In genomic region chr2:19651466-19651865, GRCh38 we compare ENCODE assay signal across 19 cellular contexts.
A peak's percentile ranks its signal among the peaks of the same experiment; 100 is the strongest.
DNase-seq lines count a peak whose midpoint lies in the region; ATAC-seq and TF ChIP-seq lines count a peak whose summit lies in the region.
"Had no signal": no experiment of that assay in that cellular context is flagged by ENCODE, and none has a peak within 500 bp of the region (broad histone marks: within the 10 kb centered on the region; RNA-seq: fewer than 3 reads in every experiment).

No MANE protein-coding gene starts in this region.

- peaks cover 3% of the 10 kb centered on the region for H3K27me3 Mint-ChIP-seq in GM23338 (ENCODE audit: insufficient read depth, low read depth, poor library complexity)

- H3K9me3 ChIP-seq in breast epithelium: no peaks in the 10 kb centered on the region
- no peaks in the 10 kb centered on the region for H3K9me3 ChIP-seq in iPS-15b (ENCODE audit: control insufficient read depth, insufficient read depth, low read length)
- H3K9me3 ChIP-seq in skeletal muscle satellite cell (replicated peaks; ENCODE audit: low read length): no peaks in the 10 kb centered on the region
- H3K9me3 ChIP-seq: BE2C had no signal

- DNase-seq in GM23338 (ENCODE audit: low spot score) (no peak), breast epithelium (ENCODE audit: low spot score in 2 of 2) (no peak), DMS 273 treated with DMSO at 0.1 percent for 48 hours (lab: John Stamatoyannopoulos, UW) (no peak), kidney tubule cell (ENCODE audit: low spot score) (no peak)
- DNase-seq: ACHN; BE2C; CD4-positive, alpha-beta memory T cell; DMS79 treated with DMSO at 0.1 percent for 48 hours; GDM1; NCI-H1417; NCI-H1930; NCI-H2171 treated with DMSO at 0.1 percent for 48 hours; NCI-H510A; SHP77 treated with DMSO at 0.1 percent for 48 hours had no signal

- intact Hi-C loops in breast epithelium (cut with DNase I; ENCODE audit: low total_unique reads): no loop called here

- H3K36me3 ChIP-seq in GM23338 (ENCODE audit: insufficient read depth) (no peaks in the 10 kb centered on the region), breast epithelium (no peaks in the 10 kb centered on the region), iPS-15b (ENCODE audit: control insufficient read depth, insufficient read depth, low read length) (no peaks in the 10 kb centered on the region), skeletal muscle satellite cell (ENCODE audit: insufficient read depth, low read length) (no peaks in the 10 kb centered on the region)
- H3K36me3 ChIP-seq: BE2C had no signal

- H3K79me2 ChIP-seq in GM23338 (replicated peaks; ENCODE audit: insufficient read depth): no peaks in the 10 kb centered on the region

- H3K4me1 ChIP-seq in GM23338 (ENCODE audit: insufficient read depth): peaks cover 4% of the 10 kb centered on the region; the same call in 1 of the 2 replicates
- no peaks in the 10 kb centered on the region for H3K4me1 ChIP-seq in breast epithelium
- H3K4me1 ChIP-seq in iPS-15b (ENCODE audit: control insufficient read depth, insufficient read depth, low read length): no peaks in the 10 kb centered on the region
- H3K4me1 ChIP-seq in skeletal muscle satellite cell (ENCODE audit: control insufficient read depth, insufficient read depth, low read length): peaks cover 39% of the 10 kb centered on the region
- H3K4me1 ChIP-seq: BE2C had no signal

- no peak overlapping the region for H3K4me2 ChIP-seq in GM23338
- H3K4me2 ChIP-seq in skeletal muscle satellite cell (ENCODE audit: low read length): no peak overlapping the region

- H3K36me3 Mint-ChIP-seq in GM23338 (ENCODE audit: low read depth): no peaks in the 10 kb centered on the region
- H3K36me3 Mint-ChIP-seq: CD4-positive, alpha-beta memory T cell had no signal

- H3K9me3 Mint-ChIP-seq in GM23338: no peaks in the 10 kb centered on the region
- H3K9me3 Mint-ChIP-seq: CD4-positive, alpha-beta memory T cell had no signal

- H4K20me1 ChIP-seq in GM23338 (replicated peaks; ENCODE audit: insufficient read depth): no peaks in the 10 kb centered on the region

- no peak overlapping the region for H3K27ac Mint-ChIP-seq in GM23338

- H3K4me3 ChIP-seq in GM23338 (no peak overlapping the region), breast epithelium (no peak overlapping the region), iPS-15b (ENCODE audit: low read depth, low read length) (no peak overlapping the region), skeletal muscle satellite cell (ENCODE audit: low read length) (no peak overlapping the region)

- H3K4me3 Mint-ChIP-seq in GM23338: no peak overlapping the region
- H3K4me3 Mint-ChIP-seq: CD4-positive, alpha-beta memory T cell had no signal

- H2AFZ ChIP-seq in GM23338: peak overlapping the region; percentile 24; the same call in 1 of the 2 replicates

- H3K9ac ChIP-seq in iPS-15b (ENCODE audit: low read depth, low read length) (peak overlapping the region; percentile 8), skeletal muscle satellite cell (ENCODE audit: low read depth, low read length) (peak overlapping the region; percentile 10)

- peaks cover 9% of the 10 kb centered on the region; the same call in 2 of the 3 replicates for H3K4me1 Mint-ChIP-seq in GM23338
- H3K4me1 Mint-ChIP-seq: CD4-positive, alpha-beta memory T cell had no signal

- H3K9me2 ChIP-seq in GM23338 (ENCODE audit: insufficient read depth): 0 out of 2 replicates have a peak, but pooled peaks cover 6% of the 10 kb centered on the region

- H3K27me3 ChIP-seq in GM23338 (ENCODE audit: insufficient read depth) (no peaks in the 10 kb centered on the region), breast epithelium (no peaks in the 10 kb centered on the region), iPS-15b (ENCODE audit: control insufficient read depth, insufficient read depth, low read length) (no peaks in the 10 kb centered on the region), skeletal muscle satellite cell (ENCODE audit: control insufficient read depth, insufficient read depth, low read length) (no peaks in the 10 kb centered on the region)
- H3K27me3 ChIP-seq: BE2C had no signal

- H3K27ac ChIP-seq in GM23338 (ENCODE audit: low read depth) (no peak overlapping the region), breast epithelium (peak overlapping the region; percentile 19 to 53)

- ATAC-seq in GM23338 (no peak), HG03175 (IDR thresholded peaks at IDR 0.05; ENCODE audit: unreplicated experiment) (no peak)
- ATAC-seq: HepG2, Panc1 had no signal

- no peak for TF ChIP-seq POLR2A in breast epithelium (IDR thresholded peaks at IDR 0.05)

- no peaks in the 10 kb centered on the region for H3F3A ChIP-seq in GM23338 (replicated peaks; ENCODE audit: low read depth)

- TF ChIP-seq CTCF in GM23338 (conservative IDR thresholded peaks at IDR 0.05; ENCODE audit: low read depth in 2 of 2) (no peak), breast epithelium (IDR thresholded peaks at IDR 0.05) (no peak)

TF ChIP-seq in GM23338, 12 proteins besides CTCF, POLR2A, EP300 and RAD21 (continues in another document):
- TF ChIP-seq ETS1 (IDR thresholded peaks at IDR 0.05) (no peak), NANOG (IDR thresholded peaks at IDR 0.05; ENCODE audit: borderline replicate concordance) (no peak), JUNB (IDR thresholded peaks at IDR 0.05; ENCODE audit: unreplicated experiment) (no peak), EZH2 (IDR thresholded peaks at IDR 0.05; ENCODE audit: low read depth, unreplicated experiment) (no peak), EZH2phosphoT487 (IDR thresholded peaks at IDR 0.05; ENCODE audit: unreplicated experiment) (no peak), ZNF114 (CRISPR knock-in tag; IDR thresholded peaks at IDR 0.05) (no peak), ZNF331 (CRISPR knock-in tag; IDR thresholded peaks at IDR 0.05; ENCODE audit: low read depth) (no peak), POLR2AphosphoS5 (IDR thresholded peaks at IDR 0.05; ENCODE audit: low read depth) (no peak), STAT1 (IDR thresholded peaks at IDR 0.05; ENCODE audit: unreplicated experiment) (no peak)
